In the genomic region with DNA sequence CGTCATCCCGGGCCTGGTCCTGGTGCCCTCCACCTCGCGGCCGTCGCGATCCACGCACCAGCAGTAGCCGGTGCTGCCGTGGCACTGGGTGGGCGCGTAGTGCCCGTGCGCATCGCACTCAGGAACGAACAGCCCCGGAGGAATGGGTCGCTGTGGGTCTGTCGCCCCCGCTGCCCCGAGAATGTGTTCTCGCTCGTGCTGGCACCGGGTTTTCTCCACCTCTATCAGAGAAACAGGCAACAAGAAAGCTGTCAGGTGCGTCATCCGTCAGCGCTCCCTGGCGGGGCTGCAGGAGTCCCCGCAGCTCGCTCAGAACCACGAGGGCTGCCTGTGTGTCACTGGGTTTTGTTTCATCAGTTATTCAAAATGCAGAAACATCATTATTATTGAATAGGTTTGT, we compare ENCODE assay signal across 21 cellular contexts.
"Had no signal": no experiment of that assay in that cellular context is flagged by ENCODE, and none has a peak within 500 bp of the region (broad histone marks: within the 10 kb centered on the region; RNA-seq: fewer than 3 reads in every experiment).

No MANE protein-coding gene starts in this region.

- DNase-seq: Kasumi-1, MM.1S, NCI-H1092 treated with DMSO at 0.1 percent for 48 hours, NCI-H1436, NCI-H1694, NCI-H187 treated with DMSO at 0.1 percent for 48 hours, NCI-H2081, NCI-H2107, NCI-H226, NCI-H446, NCI-H510A, NCI-H524 treated with DMSO at 0.1 percent for 48 hours, NCI-H69, NCI-H774, Right ventricle myocardium superior, RPMI8226, SIG-M5 had no signal

- H3K27me3 ChIP-seq: SJSA1 had no signal

- H3K9me3 ChIP-seq: SJSA1 had no signal

- H3K27ac ChIP-seq: HL-60, KMS-11, SJSA1, SK-N-MC had no signal

- H3K4me3 ChIP-seq: SJSA1, SK-N-MC had no signal

- H3K9ac ChIP-seq: KMS-11 had no signal

- H3K4me2 ChIP-seq: KMS-11 had no signal
